ENCODE assay signal across 11 cellular contexts in genomic region chr11:4551346-4551979, GRCh38. TPM values are rescaled to one million over a fixed set of nuclear protein-coding genes. Genes with fewer than 3 reads are reported as not detected.
A peak's percentile ranks its signal among the peaks of the same experiment; 100 is the strongest.
DNase-seq lines count a peak whose midpoint lies in the region; ATAC-seq, FAIRE-seq and TF ChIP-seq lines count a peak whose summit lies in the region.
"Had no signal": no experiment of that assay in that cellular context is flagged by ENCODE, and none has a peak within 500 bp of the region (broad histone marks: within the 10 kb centered on the region; RNA-seq: fewer than 3 reads in every experiment).

No MANE protein-coding gene starts in this region.

- no peak overlapping the region for H3K4me3 ChIP-seq in HFF-Myc (replicated peaks; ENCODE audit: low read depth, low read length)
- H3K4me3 ChIP-seq in adipocyte (ENCODE audit: low read length), result no peak overlapping the region
- H3K4me3 ChIP-seq in neuronal stem cell (ENCODE audit: low read length in 2 of 2), result no peak overlapping the region
- H3K4me3 ChIP-seq: cardiac muscle cell had no signal

- no peak overlapping the region for H2BK5ac ChIP-seq in neuronal stem cell (ENCODE audit: low read length)

- H3K9me3 ChIP-seq in adipocyte (ENCODE audit: control insufficient read depth, low read length) (peaks cover 7% of the 10 kb centered on the region), neuronal stem cell (replicated peaks in 1 of 2; ENCODE audit: control insufficient read depth in 2 of 2, insufficient read depth in 1 of 2, low read depth in 1 of 2, low read length in 2 of 2) (peaks cover 0 to 1% of the 10 kb centered on the region in 2 donors)

- H3K4me1 ChIP-seq in adipocyte (ENCODE audit: control insufficient read depth, insufficient read depth, low read length), result peaks cover 9% of the 10 kb centered on the region
- no peaks in the 10 kb centered on the region for H3K4me1 ChIP-seq in neuronal stem cell (ENCODE audit: control insufficient read depth in 2 of 2, insufficient read depth in 1 of 2, low read depth in 1 of 2, low read length in 2 of 2)

- H4K8ac ChIP-seq in neuronal stem cell (ENCODE audit: low read depth, low read length), result no peak overlapping the region

- FAIRE-seq in urothelium cell line (lab: Jason Lieb, UNC), result no peak
- FAIRE-seq: GM12892 had no signal

- H3K36me3 ChIP-seq in adipocyte (ENCODE audit: control insufficient read depth, insufficient read depth, low read length, severe bottlenecking), result no peaks in the 10 kb centered on the region
- no peaks in the 10 kb centered on the region for H3K36me3 ChIP-seq in neuronal stem cell (replicated peaks in 1 of 2; ENCODE audit: control insufficient read depth in 2 of 2, insufficient read depth in 2 of 2, low read length in 2 of 2)
- H3K36me3 ChIP-seq: cardiac muscle cell had no signal

- H3K4ac ChIP-seq in neuronal stem cell (ENCODE audit: low read length), result no peak overlapping the region

- H3K14ac ChIP-seq in neuronal stem cell (ENCODE audit: low read length), result no peak overlapping the region

- DNase-seq in EH (ENCODE audit: low read depth) (peak; percentile 21), HFF-Myc (ENCODE audit: extremely low read depth, low read depth) (no peak), adipocyte (ENCODE audit: low read depth) (peak; percentile 16), left lobe of liver (ENCODE audit: low spot score) (no peak), neuronal stem cell (ENCODE audit: low spot score) (no peak), urothelium cell line (ENCODE audit: low spot score) (no peak)
- DNase-seq in effector CD8-positive, alpha-beta T cell (lab: John Stamatoyannopoulos, UW), result no peak
- DNase-seq: OCI-M1 had no signal

- no peak overlapping the region for H2AK5ac ChIP-seq in neuronal stem cell (ENCODE audit: low read depth, low read length)

- no peak overlapping the region for H2AFZ ChIP-seq in neuronal stem cell (ENCODE audit: low read length)

- H3K27me3 ChIP-seq in adipocyte (replicated peaks; ENCODE audit: control insufficient read depth, insufficient read depth, low read length) (no peaks in the 10 kb centered on the region), neuronal stem cell (ENCODE audit: control insufficient read depth in 3 of 3, insufficient read depth in 3 of 3, low read depth in 1 of 3, low read length in 3 of 3) (no peaks in the 10 kb centered on the region)
- H3K27me3 ChIP-seq: cardiac muscle cell had no signal

- H3K9ac ChIP-seq in adipocyte (ENCODE audit: low read length) (no peak overlapping the region), neuronal stem cell (ENCODE audit: low read depth, low read length, poor library complexity) (no peak overlapping the region)

- ATAC-seq in left lobe of liver (peak; percentile 67), HG02678 (IDR thresholded peaks at IDR 0.05; ENCODE audit: unreplicated experiment) (no peak)

- no peak overlapping the region for H2BK15ac ChIP-seq in neuronal stem cell (ENCODE audit: low read length)

- no peaks in the 10 kb centered on the region for H3K79me1 ChIP-seq in neuronal stem cell (ENCODE audit: low read depth, low read length)

- no peak overlapping the region for H3K23ac ChIP-seq in neuronal stem cell (ENCODE audit: low read depth, low read length, poor library complexity)

- no peak overlapping the region for H4K91ac ChIP-seq in neuronal stem cell (ENCODE audit: low read depth, low read length, poor library complexity)

- no peak overlapping the region for H2BK120ac ChIP-seq in neuronal stem cell (ENCODE audit: low read depth, low read length)

- no CpG with 5 or more reads among the region's 8 CpGs for WGBS in neuronal stem cell (ENCODE audit: extremely low coverage in 2 of 2, insufficient read length in 2 of 2, insufficient replicate concordance in 1 of 2), 2 donors

- H3K18ac ChIP-seq in neuronal stem cell (ENCODE audit: low read length), result no peak overlapping the region

- peak; percentile 46 for TF ChIP-seq CTCF in HFF-Myc (IDR thresholded peaks at IDR 0.05; ENCODE audit: low read depth, low read length, missing control alignments)

- H3K4me2 ChIP-seq in neuronal stem cell (ENCODE audit: insufficient read depth, low read length, poor library complexity, severe bottlenecking), result no peak overlapping the region

- H2BK12ac ChIP-seq in neuronal stem cell (ENCODE audit: low read length), result no peak overlapping the region

- no peak overlapping the region for H3K27ac ChIP-seq in neuronal stem cell (replicated peaks; ENCODE audit: low read length)
- H3K27ac ChIP-seq: cardiac muscle cell had no signal

RNA-seq across cellular contexts. Expression of gene OR52M1, which starts 6.5 kb away (rescaled TPM):
- total RNA-seq in left lobe of liver, result not detected
- not detected for polyA plus RNA-seq in neuronal stem cell (2013, experiment 1 of 2)
- not detected for polyA plus RNA-seq in neuronal stem cell (2013, experiment 2 of 2)
- total RNA-seq: cardiac muscle cell had no signal
- polyA plus RNA-seq: cardiac muscle cell had no signal

RNA-seq across cellular contexts. Expression of gene OR52I2, which starts 30.1 kb away (rescaled TPM):
- not detected for total RNA-seq in left lobe of liver
- polyA plus RNA-seq in neuronal stem cell (2013, experiment 1 of 2), result not detected
- polyA plus RNA-seq in neuronal stem cell (2013, experiment 2 of 2), result not detected
- total RNA-seq: cardiac muscle cell had no signal

RNA-seq across cellular contexts. Expression of gene OR52I1, which starts 42.4 kb away (rescaled TPM):
- not detected for total RNA-seq in left lobe of liver
- not detected for polyA plus RNA-seq in neuronal stem cell (2013, experiment 1 of 2)
- not detected for polyA plus RNA-seq in neuronal stem cell (2013, experiment 2 of 2)
- total RNA-seq: cardiac muscle cell had no signal

RNA-seq across cellular contexts. Expression of gene TRIM68, which starts 56.6 kb away (rescaled TPM):
- 4.5 TPM for total RNA-seq in left lobe of liver
- polyA plus RNA-seq in neuronal stem cell (2013, experiment 1 of 2), result 7.7 TPM
- 7.1 TPM for polyA plus RNA-seq in neuronal stem cell (2013, experiment 2 of 2)

Comparison
In these comparisons a context has a peak if more than half of its experiments do, and no peak if none do; other contexts are left out.
1. DNase-seq: peak in EH (single experiment) and adipocyte (single experiment); none in HFF-Myc (single experiment), left lobe of liver (single experiment), neuronal stem cell (single experiment), urothelium cell line (single experiment) and effector CD8-positive, alpha-beta T cell (single experiment).